ENCODE assay signal across 1 cellular context in genomic region chr14:99756796-99757195, GRCh38.
TF ChIP-seq lines count a peak whose summit lies in the region.

No MANE protein-coding gene starts in this region.

TF ChIP-seq in HCT116, 20 proteins besides CTCF, POLR2A, EP300 and RAD21 (continued from another document):
- TF ChIP-seq REST (IDR thresholded peaks at IDR 0.05; ENCODE audit: low read depth) (no peak), SRF (IDR thresholded peaks at IDR 0.05; ENCODE audit: low read depth) (no peak), EZH2 (IDR thresholded peaks at IDR 0.05) (no peak), ZNF274 (IDR thresholded peaks at IDR 0.05; ENCODE audit: low read depth, low read length) (no peak), EGR1 (IDR thresholded peaks at IDR 0.05; ENCODE audit: low read depth) (no peak), MAX (IDR thresholded peaks at IDR 0.05) (no peak), YY1 (IDR thresholded peaks at IDR 0.05; ENCODE audit: extremely low read depth, insufficient replicate concordance, low read depth, low read length) (no peak), ATF3 (IDR thresholded peaks at IDR 0.05) (no peak), JUND (IDR thresholded peaks at IDR 0.05) (no peak), POLR2AphosphoS5 (IDR thresholded peaks at IDR 0.05; ENCODE audit: low read depth, low read length) (no peak), SIN3A (IDR thresholded peaks at IDR 0.05; ENCODE audit: low read depth) (no peak), ZBTB33 (IDR thresholded peaks at IDR 0.05; ENCODE audit: extremely low read depth, insufficient replicate concordance, low read length) (no peak)
TF ChIP-seq in HCT116: peak in this region for 0.
